8 cellular contexts compared by ENCODE assay signal in genomic region chr5:174312270-174312617, GRCh38.
DNase-seq lines count a peak whose midpoint lies in the region; ATAC-seq and TF ChIP-seq lines count a peak whose summit lies in the region.

No MANE protein-coding gene starts in this region.

- TF ChIP-seq CTCF in choroid plexus epithelial cell (conservative IDR thresholded peaks at IDR 0.05; ENCODE audit: low read depth, low read length), result no peak

- ATAC-seq in GM19035 (IDR thresholded peaks at IDR 0.05; ENCODE audit: unreplicated experiment), result peak; percentile 15
- peak; percentile 12 for ATAC-seq in HG03095 (IDR thresholded peaks at IDR 0.05; ENCODE audit: unreplicated experiment)
- no peak for ATAC-seq in HG02884 (IDR thresholded peaks at IDR 0.05; ENCODE audit: unreplicated experiment)
- ATAC-seq in GM21515 (IDR thresholded peaks at IDR 0.05; ENCODE audit: unreplicated experiment), result no peak

- peak overlapping the region; percentile 21 for H3K4me3 ChIP-seq in choroid plexus epithelial cell (ENCODE audit: low read depth, low read length)

- DNase-seq in choroid plexus epithelial cell (ENCODE audit: low read depth), result no peak
- peak; percentile 37 for DNase-seq in putamen (ENCODE audit: low spot score)
- no peak for DNase-seq in Ammon's horn (ENCODE audit: low spot score)
- DNase-seq in NCI-H774 (lab: John Stamatoyannopoulos, UW), result no peak

Comparison
In these comparisons a context has a peak if more than half of its experiments do, and no peak if none do; other contexts are left out.
1. ATAC-seq: peak in GM19035 (single experiment) and HG03095 (single experiment); none in HG02884 (single experiment) and GM21515 (single experiment).